In genomic region chr19:10292789-10293636, GRCh38 we compare ENCODE assay signal across 1 cellular context.
A peak's percentile ranks its signal among the peaks of the same experiment; 100 is the strongest.
TF ChIP-seq lines count a peak whose summit lies in the region.

No MANE protein-coding gene starts in this region.

TF ChIP-seq in HepG2, 621 proteins besides CTCF, POLR2A, EP300 and RAD21:
- TF ChIP-seq ZBTB38 (CRISPR knock-in tag; IDR thresholded peaks at IDR 0.05) = peak; percentile 35; the same call in 1 of the 2 replicates
- no peak for TF ChIP-seq ZNF337 (CRISPR knock-in tag; IDR thresholded peaks at IDR 0.05; ENCODE audit: borderline replicate concordance, low read depth)
TF ChIP-seq in HepG2: peak in this region for 1.
